1 cellular context compared by ENCODE assay signal in the genomic region with DNA sequence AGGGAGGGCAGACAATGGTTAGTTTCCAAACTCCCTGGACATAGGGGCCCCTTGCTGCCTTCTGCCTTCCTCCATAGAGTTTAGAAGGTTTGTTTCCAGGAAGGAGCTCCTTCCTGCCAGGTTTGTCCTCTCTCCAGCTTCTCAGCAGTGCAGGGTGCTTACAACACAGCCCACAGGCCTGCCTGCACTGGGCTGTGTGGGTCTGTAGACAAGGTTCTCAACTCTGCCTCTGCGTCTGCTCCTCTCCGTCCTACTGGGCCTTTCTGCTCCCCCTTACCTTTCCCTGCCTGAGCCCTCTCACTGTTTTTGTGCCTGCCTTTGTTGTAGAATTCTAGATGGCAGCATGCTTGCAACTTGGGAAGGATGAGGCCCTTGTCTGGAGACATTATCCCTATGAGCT.
TF ChIP-seq lines count a peak whose summit lies in the region.

No MANE protein-coding gene starts in this region.

TF ChIP-seq in HepG2, 621 proteins besides CTCF, POLR2A, EP300 and RAD21 (continued from another document):
- no peak for TF ChIP-seq RERE (CRISPR knock-in tag; IDR thresholded peaks at IDR 0.05; ENCODE audit: low read depth)
